16 cellular contexts compared by ENCODE assay signal in the genomic region with DNA sequence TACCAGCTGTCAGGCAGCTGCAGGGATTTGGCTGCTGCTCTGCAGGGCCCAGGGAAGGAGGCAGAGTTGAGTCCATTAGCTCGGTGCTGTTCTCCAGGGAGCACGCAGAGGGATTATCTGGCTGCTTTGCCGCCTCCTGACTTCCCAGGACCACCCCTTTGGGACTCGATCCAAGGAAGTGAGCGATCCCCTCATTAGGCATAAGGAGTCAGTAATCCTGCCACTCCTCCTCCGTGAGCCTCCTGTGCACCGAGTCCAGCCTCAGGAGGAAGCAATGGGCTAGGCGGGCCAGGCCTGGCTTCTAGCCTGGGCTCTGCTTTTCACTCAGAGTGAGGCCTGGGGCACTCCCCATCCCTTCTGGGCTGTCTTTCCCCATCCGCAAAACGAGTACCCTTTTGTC.
DNase-seq lines count a peak whose midpoint lies in the region; ATAC-seq and TF ChIP-seq lines count a peak whose summit lies in the region.
"Had no signal": no experiment of that assay in that cellular context is flagged by ENCODE, and none has a peak within 500 bp of the region (broad histone marks: within the 10 kb centered on the region; RNA-seq: fewer than 3 reads in every experiment).

No MANE protein-coding gene starts in this region.

- H3K27ac Mint-ChIP-seq in activated CD8-positive, alpha-beta T cell treated with anti-CD3 and anti-CD28 coated beads, Interleukin-2, amount 10 ng/mL, durations not matched to agents 7 days and 5 days, result no peak overlapping the region
- no peak overlapping the region for H3K27ac Mint-ChIP-seq in activated CD4-positive, alpha-beta memory T cell treated with anti-CD3 and anti-CD28 coated beads, Interleukin-2, amount 10 ng/mL, durations not matched to agents 7 days and 5 days
- H3K27ac Mint-ChIP-seq: B cell had no signal

- no peaks in the 10 kb centered on the region for H3K36me3 Mint-ChIP-seq in activated CD8-positive, alpha-beta T cell treated with anti-CD3 and anti-CD28 coated beads, Interleukin-2, amount 10 ng/mL, durations not matched to agents 7 days and 5 days (ENCODE audit: low read depth)
- H3K36me3 Mint-ChIP-seq in activated CD4-positive, alpha-beta memory T cell treated with anti-CD3 and anti-CD28 coated beads, Interleukin-2, amount 10 ng/mL, durations not matched to agents 7 days and 5 days (ENCODE audit: low read depth), result no peaks in the 10 kb centered on the region

- DNase-seq in D341Med (ENCODE audit: low spot score), result peak; percentile 86
- peak; percentile 54 for DNase-seq in NCI-H1105 treated with DMSO at 0.1 percent for 48 hours (lab: John Stamatoyannopoulos, UW)
- peak; percentile 91 for DNase-seq in WERI-Rb-1
- DNase-seq in mucosa of descending colon, result peak in 1 of 3 donors; percentile 23
- no peak for DNase-seq in activated CD8-positive, alpha-beta T cell treated with anti-CD3 and anti-CD28 coated beads, Interleukin-2, amount 10 ng/mL, durations not matched to agents 7 days and 5 days
- no peak for DNase-seq in activated CD4-positive, alpha-beta memory T cell treated with anti-CD3 and anti-CD28 coated beads, Interleukin-2, amount 10 ng/mL, durations not matched to agents 7 days and 5 days
- DNase-seq: activated CD8-positive, alpha-beta memory T cell treated with anti-CD3 and anti-CD28 coated beads for 24 hours; activated naive CD4-positive, alpha-beta T cell; NCI-H187; posterior cingulate gyrus; stimulated activated CD4-positive, alpha-beta T cell treated with anti-CD3 and anti-CD28 coated beads, Interleukin-4, amount 100 ng/mL, for 1 hour; stimulated activated naive CD4-positive, alpha-beta T cell had no signal

- no peaks in the 10 kb centered on the region for H3K4me1 ChIP-seq in mucosa of descending colon (ENCODE audit: low read depth)

- H3K9me3 ChIP-seq in WERI-Rb-1 (ENCODE audit: severe bottlenecking) (no peaks in the 10 kb centered on the region), mucosa of descending colon (no peaks in the 10 kb centered on the region)

- no peaks in the 10 kb centered on the region for H3K27me3 ChIP-seq in WERI-Rb-1 (ENCODE audit: insufficient read depth, low read depth, severe bottlenecking)
- H3K27me3 ChIP-seq: cardiac muscle cell had no signal

- H3K27me3 Mint-ChIP-seq in activated CD8-positive, alpha-beta T cell treated with anti-CD3 and anti-CD28 coated beads, Interleukin-2, amount 10 ng/mL, durations not matched to agents 7 days and 5 days (ENCODE audit: low read depth), result no peaks in the 10 kb centered on the region
- H3K27me3 Mint-ChIP-seq in activated CD4-positive, alpha-beta memory T cell treated with anti-CD3 and anti-CD28 coated beads, Interleukin-2, amount 10 ng/mL, durations not matched to agents 7 days and 5 days, result no peaks in the 10 kb centered on the region

- CTCF ChIA-PET in activated CD8-positive, alpha-beta T cell treated with anti-CD3 and anti-CD28 coated beads, Interleukin-2, amount 10 ng/mL, durations not matched to agents 7 days and 5 days (lab: Charles Lee), result interaction anchor here (1.2 kb wide), 1 partner anchor 148 kb away, joined by 3 read pairs; no protein-coding TSS in a partner anchor
- CTCF ChIA-PET in activated CD4-positive, alpha-beta memory T cell treated with anti-CD3 and anti-CD28 coated beads, Interleukin-2, amount 10 ng/mL, durations not matched to agents 7 days and 5 days (lab: Charles Lee), result no interaction called here

- H3K4me3 ChIP-seq in WERI-Rb-1 (ENCODE audit: low read depth, low read length) (no peak overlapping the region), mucosa of descending colon (no peak overlapping the region)
- H3K4me3 ChIP-seq: cardiac muscle cell had no signal

- no peak overlapping the region for H3K4me3 Mint-ChIP-seq in activated CD8-positive, alpha-beta T cell treated with anti-CD3 and anti-CD28 coated beads, Interleukin-2, amount 10 ng/mL, durations not matched to agents 7 days and 5 days
- H3K4me3 Mint-ChIP-seq in activated CD4-positive, alpha-beta memory T cell treated with anti-CD3 and anti-CD28 coated beads, Interleukin-2, amount 10 ng/mL, durations not matched to agents 7 days and 5 days, result no peak overlapping the region
- H3K4me3 Mint-ChIP-seq: B cell had no signal

- H3K27ac ChIP-seq in WERI-Rb-1, result 0 out of 2 replicates have a peak overlapping the region, but pooled peaks have one; percentile 3
- H3K27ac ChIP-seq: cardiac muscle cell had no signal

- no peaks in the 10 kb centered on the region for H3K4me1 Mint-ChIP-seq in activated CD8-positive, alpha-beta T cell treated with anti-CD3 and anti-CD28 coated beads, Interleukin-2, amount 10 ng/mL, durations not matched to agents 7 days and 5 days (ENCODE audit: low read depth)
- H3K4me1 Mint-ChIP-seq in activated CD4-positive, alpha-beta memory T cell treated with anti-CD3 and anti-CD28 coated beads, Interleukin-2, amount 10 ng/mL, durations not matched to agents 7 days and 5 days, result no peaks in the 10 kb centered on the region
- H3K4me1 Mint-ChIP-seq: B cell had no signal

- H3K36me3 ChIP-seq in WERI-Rb-1 (no peaks in the 10 kb centered on the region), mucosa of descending colon (ENCODE audit: low read depth) (no peaks in the 10 kb centered on the region)
- H3K36me3 ChIP-seq: cardiac muscle cell had no signal

- intact Hi-C loops in mucosa of descending colon (cut with DNase I, micrococcal nuclease), result no loop called here

- H3K9me3 Mint-ChIP-seq in activated CD8-positive, alpha-beta T cell treated with anti-CD3 and anti-CD28 coated beads, Interleukin-2, amount 10 ng/mL, durations not matched to agents 7 days and 5 days (ENCODE audit: insufficient read depth), result no peaks in the 10 kb centered on the region
- no peaks in the 10 kb centered on the region for H3K9me3 Mint-ChIP-seq in activated CD4-positive, alpha-beta memory T cell treated with anti-CD3 and anti-CD28 coated beads, Interleukin-2, amount 10 ng/mL, durations not matched to agents 7 days and 5 days

- ATAC-seq in mucosa of descending colon, result peak; percentile 23
- no peak for ATAC-seq in HG02678 (IDR thresholded peaks at IDR 0.05; ENCODE audit: unreplicated experiment)
- no peak for ATAC-seq in activated CD8-positive, alpha-beta T cell treated with anti-CD3 and anti-CD28 coated beads, Interleukin-2, amount 10 ng/mL, durations not matched to agents 7 days and 5 days
- no peak for ATAC-seq in GM19463 (IDR thresholded peaks at IDR 0.05; ENCODE audit: unreplicated experiment)

- POLR2A ChIA-PET in activated CD8-positive, alpha-beta T cell treated with anti-CD3 and anti-CD28 coated beads, Interleukin-2, amount 10 ng/mL, durations not matched to agents 7 days and 5 days (lab: Charles Lee), result interaction anchor here (0.6 kb wide), 1 partner anchor 9 kb away, joined by 3 read pairs; no protein-coding TSS in a partner anchor
- POLR2A ChIA-PET in activated CD4-positive, alpha-beta memory T cell treated with anti-CD3 and anti-CD28 coated beads, Interleukin-2, amount 10 ng/mL, durations not matched to agents 7 days and 5 days (lab: Charles Lee), result no interaction called here

- TF ChIP-seq CTCF in WERI-Rb-1 (IDR thresholded peaks at IDR 0.05; ENCODE audit: low read depth, low read length) (no peak; the same call in 1 of the 2 replicates), mucosa of descending colon (IDR thresholded peaks at IDR 0.05) (no peak)

Comparison
In these comparisons a context has a peak if more than half of its experiments do, and no peak if none do; other contexts are left out.
1. DNase-seq: peak in D341Med (single experiment), NCI-H1105 treated with DMSO at 0.1 percent for 48 hours (single experiment) and WERI-Rb-1 (single experiment); none in activated CD8-positive, alpha-beta T cell treated with anti-CD3 and anti-CD28 coated beads, Interleukin-2, amount 10 ng/mL, durations not matched to agents 7 days and 5 days (single experiment) and activated CD4-positive, alpha-beta memory T cell treated with anti-CD3 and anti-CD28 coated beads, Interleukin-2, amount 10 ng/mL, durations not matched to agents 7 days and 5 days (single experiment).